ENCODE assay signal across 13 cellular contexts in the genomic region with DNA sequence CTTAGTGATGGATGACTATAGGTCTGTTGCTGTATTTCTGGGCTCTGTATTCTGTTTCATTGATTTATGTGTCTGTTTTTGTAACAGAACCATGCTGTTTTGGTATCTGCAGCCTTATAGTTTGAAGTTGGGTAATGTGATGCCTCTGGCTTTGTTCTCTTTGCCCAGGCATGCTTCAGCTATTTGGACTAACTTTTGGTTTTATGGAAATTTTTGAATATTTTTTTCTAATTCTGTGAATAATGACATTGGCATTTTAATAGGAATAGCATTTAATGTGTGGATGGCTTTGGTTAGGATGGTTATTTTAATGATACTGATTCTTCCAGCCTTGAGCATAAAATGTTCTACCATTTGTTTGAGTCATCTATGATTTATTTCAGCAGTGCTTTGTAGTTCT. TPM values are rescaled to one million over a fixed set of nuclear protein-coding genes. Genes with fewer than 3 reads are reported as not detected.
"Had no signal": no experiment of that assay in that cellular context is flagged by ENCODE, and none has a peak within 500 bp of the region (broad histone marks: within the 10 kb centered on the region; RNA-seq: fewer than 3 reads in every experiment).

No MANE protein-coding gene starts in this region.

RNA-seq across cellular contexts. Expression of gene UGT2B17, which starts 53.9 kb away (rescaled TPM):
- total RNA-seq: kidney epithelial cell, left ventricle myocardium superior, lung microvascular endothelial cell, occipital lobe, osteocyte, posterior vena cava, psoas muscle, right atrium auricular region, stomach, thyroid gland, urinary bladder, vagina had no signal
- polyA plus RNA-seq: immature natural killer cell, psoas muscle, urinary bladder had no signal
